8 cellular contexts compared by ENCODE assay signal in the genomic region with DNA sequence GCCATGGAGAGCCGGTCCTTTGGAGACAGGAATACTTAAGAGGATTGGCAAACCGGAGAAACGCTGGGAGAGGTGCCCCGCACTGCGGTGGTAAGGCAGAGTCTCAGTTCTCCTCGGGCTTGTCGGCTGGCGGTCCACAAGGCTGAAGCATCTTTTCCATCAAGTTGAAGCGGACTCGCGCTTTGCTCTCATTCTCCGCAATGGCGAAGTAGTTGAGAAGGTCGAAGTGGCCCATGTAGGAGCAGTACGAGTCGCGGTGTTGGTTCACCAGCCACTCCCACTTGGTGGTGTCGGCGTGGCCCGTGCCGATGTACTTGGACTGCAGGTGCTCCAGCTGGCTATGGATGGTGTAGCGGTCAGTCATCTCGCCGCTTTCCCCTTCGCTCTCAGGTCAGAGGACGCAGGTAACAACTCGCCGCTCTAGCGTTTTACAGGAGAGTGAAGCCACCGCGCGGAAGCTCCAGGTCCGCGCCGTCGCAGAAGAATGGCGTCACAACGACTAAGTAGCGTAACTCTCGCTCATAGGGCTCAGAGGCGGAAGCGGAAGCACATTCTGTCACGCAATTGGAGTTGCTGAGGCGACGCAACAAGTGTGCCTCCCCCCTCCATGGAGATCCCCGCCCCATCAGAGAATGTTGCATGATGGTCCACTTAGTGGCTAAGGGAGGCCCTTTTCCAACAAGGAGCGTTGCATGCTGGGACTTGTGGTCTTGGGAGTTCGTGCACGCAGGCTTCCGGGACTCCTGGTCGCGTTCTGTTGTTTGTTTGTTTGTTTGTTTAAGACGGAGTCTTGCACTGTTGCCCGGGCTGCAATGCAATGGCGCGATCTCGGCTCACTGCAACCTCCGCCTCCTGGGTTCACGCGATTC. TPM values are rescaled to one million over a fixed set of nuclear protein-coding genes. Genes with fewer than 3 reads are reported as not detected.
DNase-seq lines count a peak whose midpoint lies in the region; ATAC-seq, FAIRE-seq and TF ChIP-seq lines count a peak whose summit lies in the region.

Gene SF3B5 (minus strand): TSS at position 440 of the 869 bp plus-strand sequence. CDS start 76 bp downstream, at position 364.

- peak; percentile 100 for DNase-seq in DMS 273 (lab: John Stamatoyannopoulos, UW; ENCODE audit: unreplicated experiment)
- DNase-seq in IMR-90, result peak; percentile 100
- DNase-seq in OCI-M1 (lab: John Stamatoyannopoulos, UW), result peak; percentile 100
- DNase-seq in activated T-cell treated with anti-CD3 and anti-CD28 coated beads for 24 hours (ENCODE audit: low read depth), result peak; percentile 96
- peak; percentile 100 for DNase-seq in endothelial cell of umbilical vein (ENCODE audit: low read depth, low spot score)
- peak; percentile 100 for DNase-seq in midbrain (lab: John Stamatoyannopoulos, UW)
- peak; percentile 94 to 95 for DNase-seq in stimulated activated CD8-positive, alpha-beta memory T cell treated with anti-CD3 and anti-CD28 coated beads, Interleukin-2, amount 100 ng/mL, for 1 hour (ENCODE audit: low read depth in 2 of 2)

- H3K79me2 ChIP-seq in endothelial cell of umbilical vein (ENCODE audit: control insufficient read depth, insufficient read depth, low read length), result peaks cover 18% of the 10 kb centered on the region

- peak; percentile 99 for ATAC-seq in GM21528 (IDR thresholded peaks at IDR 0.05; ENCODE audit: low FRiP score, unreplicated experiment)
- ATAC-seq in IMR-90 (ENCODE audit: low read depth), result peak; percentile 98

- H3K27me3 ChIP-seq in IMR-90 (ENCODE audit: control insufficient read depth, insufficient read depth, low read length) (peaks cover 2% of the 10 kb centered on the region), endothelial cell of umbilical vein (ENCODE audit: control insufficient read depth in 2 of 2, insufficient read depth in 2 of 2, low read length in 2 of 2) (peaks cover 0 to 9% of the 10 kb centered on the region in 2 experiments)

- no peak for TF ChIP-seq CTCF in IMR-90 (conservative IDR thresholded peaks at IDR 0.05; ENCODE audit: low read depth, low read length)
- TF ChIP-seq CTCF in endothelial cell of umbilical vein (IDR thresholded peaks at IDR 0.05; ENCODE audit: extremely low read depth in 1 of 2, insufficient read depth in 1 of 2, low read depth in 1 of 2, low read length in 2 of 2), result no peak

- POLR2A ChIA-PET in IMR-90 (lab: Charles Lee; ENCODE audit: unreplicated experiment), result no interaction called here
- POLR2A ChIA-PET in endothelial cell of umbilical vein (lab: Charles Lee), result interaction anchor here (0.5 to 1.1 kb wide), 2 partner anchors 191 to 402 kb away, joined by 3 read pairs; no protein-coding TSS in a partner anchor

- in situ Hi-C loops in IMR-90 (cut with MboI; ENCODE audit: low sequenced_read_pairs), result no loop called here

- H3K9me3 ChIP-seq in IMR-90 (ENCODE audit: control insufficient read depth, insufficient read depth, low read length) (no peaks in the 10 kb centered on the region), endothelial cell of umbilical vein (replicated peaks; ENCODE audit: control insufficient read depth, insufficient read depth, low read length) (no peaks in the 10 kb centered on the region)

- H2BK15ac ChIP-seq in IMR-90 (ENCODE audit: low read depth, low read length), result peak within 1 kb of the TSS; percentile 19; the same call in 1 of the 3 replicates

- peak within 1 kb of the TSS; percentile 74 for H2BK5ac ChIP-seq in IMR-90 (ENCODE audit: low read depth, low read length, poor library complexity, severe bottlenecking)

- dilution Hi-C loops in IMR-90 (cut with HindIII; ENCODE audit: low sequenced_read_pairs, unreplicated experiment) (no loop called here), endothelial cell of umbilical vein (cut with MboI; ENCODE audit: extremely low pct_ligation_motif_present, low sequenced_read_pairs) (no loop called here)

- H3K4ac ChIP-seq in IMR-90 (ENCODE audit: low read depth, low read length), result peak within 1 kb of the TSS; percentile 92

- peaks cover 5% of the 10 kb centered on the region for H3K4me1 ChIP-seq in IMR-90 (ENCODE audit: control insufficient read depth, insufficient read depth, low read length)
- peaks cover 13% of the 10 kb centered on the region for H3K4me1 ChIP-seq in endothelial cell of umbilical vein (ENCODE audit: control insufficient read depth, extremely low read depth, insufficient read depth, low read length)

- BruUV-seq in IMR-90 (replicated peaks; lab: Mats Ljungman, UMichigan) (TSS peak; percentile 99), endothelial cell of umbilical vein (replicated peaks; lab: Mats Ljungman, UMichigan) (TSS peak; percentile 97)

- FAIRE-seq in endothelial cell of umbilical vein (lab: Jason Lieb, UNC), result peak; percentile 100

- TF ChIP-seq POLR2A in IMR-90 (IDR thresholded peaks at IDR 0.05; ENCODE audit: low read depth, low read length), result peak; percentile 90; the same call in 1 of the 2 replicates
- TF ChIP-seq POLR2A in endothelial cell of umbilical vein (IDR thresholded peaks at IDR 0.05; ENCODE audit: low read depth, low read length), result peak; percentile 92

- H4K5ac ChIP-seq in IMR-90 (ENCODE audit: low read depth, low read length), result peak within 1 kb of the TSS; percentile 99

- H3K9ac ChIP-seq in IMR-90 (ENCODE audit: low read depth, low read length) (peak within 1 kb of the TSS; percentile 86), endothelial cell of umbilical vein (replicated peaks; ENCODE audit: extremely low read depth, insufficient read depth, low read length) (peak within 1 kb of the TSS; percentile 77)

- H2AK9ac ChIP-seq in IMR-90 (replicated peaks; ENCODE audit: low read depth, low read length, poor library complexity), result peak within 1 kb of the TSS; percentile 83

- 0% methylated on average over 12 of the region's 60 CpGs; no CpG with 5 or more reads in 1 of the 2 experiments for WGBS in IMR-90 (ENCODE audit: extremely low coverage in 2 of 2, insufficient read length in 1 of 2), 2 experiments

- H3K4me3 ChIP-seq in IMR-90 (ENCODE audit: insufficient read depth, low read depth, low read length), result peak within 1 kb of the TSS; percentile 74
- H3K4me3 ChIP-seq in endothelial cell of umbilical vein (replicated peaks in 1 of 3; ENCODE audit: insufficient read depth in 1 of 3, low read depth in 1 of 3, low read length in 3 of 3), result peak within 1 kb of the TSS; percentile 44 to 74 (median 67)

- H3K56ac ChIP-seq in IMR-90 (ENCODE audit: extremely low read depth, insufficient read depth, low read length), result peak within 1 kb of the TSS; percentile 41; the same call in 1 of the 2 replicates

- H3K27ac ChIP-seq in IMR-90 (ENCODE audit: insufficient read depth, low read length) (peak within 1 kb of the TSS; percentile 73), endothelial cell of umbilical vein (ENCODE audit: insufficient read depth, low read depth, low read length) (peak within 1 kb of the TSS; percentile 30)

- H3K9me1 ChIP-seq in IMR-90 (ENCODE audit: insufficient read depth, low read length) (peaks cover 8% of the 10 kb centered on the region), endothelial cell of umbilical vein (replicated peaks; ENCODE audit: control insufficient read depth, extremely low read depth, insufficient read depth, low read length) (no peaks in the 10 kb centered on the region)

- H3K4me2 ChIP-seq in IMR-90 (ENCODE audit: low read depth, low read length), result peak within 1 kb of the TSS; percentile 60
- peak within 1 kb of the TSS; percentile 93 for H3K4me2 ChIP-seq in endothelial cell of umbilical vein (ENCODE audit: insufficient read depth, low read length)

- TF ChIP-seq RAD21 in IMR-90 (IDR thresholded peaks at IDR 0.05; ENCODE audit: low read length), result no peak

- CTCF ChIA-PET in IMR-90 (lab: Yijun Ruan, JAX) (no interaction called here), endothelial cell of umbilical vein (lab: Charles Lee) (interaction anchor here (2.4 to 3.0 kb wide), 2 partner anchors 10 to 520 kb away, joined by 8 to 12 read pairs; no protein-coding TSS in a partner anchor)

- H3K14ac ChIP-seq in IMR-90 (replicated peaks; ENCODE audit: low read depth, low read length), result peak within 1 kb of the TSS; percentile 88

- no peak within 1 kb of the TSS for H3K18ac ChIP-seq in IMR-90 (ENCODE audit: low read depth, low read length)

- H3K36me3 ChIP-seq in IMR-90 (ENCODE audit: control insufficient read depth, insufficient read depth, low read length) (no peaks in the 10 kb centered on the region), endothelial cell of umbilical vein (ENCODE audit: control insufficient read depth in 2 of 2, extremely low read depth in 1 of 2, insufficient read depth in 2 of 2, low read length in 2 of 2) (no peaks in the 10 kb centered on the region)

- H3K23ac ChIP-seq in IMR-90 (ENCODE audit: low read depth, low read length), result peak within 1 kb of the TSS; percentile 90

- H3K79me1 ChIP-seq in IMR-90 (ENCODE audit: low read depth in 1 of 2, low read length in 2 of 2), result peaks cover 12 to 21% of the 10 kb centered on the region in 2 experiments

- intact Hi-C loops in IMR-90 (cut with micrococcal nuclease), result no loop called here
- intact Hi-C loops in endothelial cell of umbilical vein (cut with micrococcal nuclease), result loop anchor here (1.0 to 2.0 kb wide), 2 partner anchors 121 to 521 kb away; no protein-coding TSS in a partner anchor

- H2AFZ ChIP-seq in IMR-90 (replicated peaks; ENCODE audit: low read length, poor library complexity), result peak within 1 kb of the TSS; percentile 99
- H2AFZ ChIP-seq in endothelial cell of umbilical vein (ENCODE audit: low read depth, low read length), result peak within 1 kb of the TSS; percentile 89

- no peak within 1 kb of the TSS; the same call in 1 of the 2 replicates for H2BK20ac ChIP-seq in IMR-90 (ENCODE audit: low read depth, low read length)

- H2AK5ac ChIP-seq in IMR-90 (ENCODE audit: low read depth, low read length), result peak within 1 kb of the TSS; percentile 14

- H4K91ac ChIP-seq in IMR-90 (ENCODE audit: insufficient read depth, low read depth, low read length), result peak within 1 kb of the TSS; percentile 79

- no peaks in the 10 kb centered on the region; the same call in 1 of the 2 replicates for H4K20me1 ChIP-seq in IMR-90 (ENCODE audit: insufficient read depth, low read length)
- no peaks in the 10 kb centered on the region for H4K20me1 ChIP-seq in endothelial cell of umbilical vein (replicated peaks; ENCODE audit: control insufficient read depth, extremely low read depth, insufficient read depth, low read length)

- peak within 1 kb of the TSS; percentile 62 to 98 for H4K8ac ChIP-seq in IMR-90 (ENCODE audit: low read depth in 2 of 2, low read length in 2 of 2)

- peak within 1 kb of the TSS; percentile 68; the same call in 1 of the 2 replicates for H2BK120ac ChIP-seq in IMR-90 (ENCODE audit: low read depth, low read length)

RNA-seq across cellular contexts. Expression of gene SF3B5, which starts in this region (rescaled TPM):
- total RNA-seq in IMR-90 (2012; rRNA removed), result 227 and 242 TPM in 2 replicates
- 290 and 333 TPM in 2 replicates for polyA plus RNA-seq in IMR-90 (2012; rRNA removed)
- polyA plus RNA-seq in IMR-90 (2012; cell fraction: cytosol; rRNA removed), result 375 and 435 TPM in 2 replicates
- polyA plus RNA-seq in IMR-90 (2012; cell fraction: nucleus; rRNA removed; ENCODE audit: low replicate concordance), result 143 and 157 TPM in 2 replicates
- total RNA-seq in endothelial cell of umbilical vein, result 170 and 185 TPM in 2 replicates
- polyA plus RNA-seq in endothelial cell of umbilical vein, result 540 and 652 TPM in 2 replicates
- polyA plus RNA-seq in endothelial cell of umbilical vein (2011; cell fraction: cytosol; rRNA removed), result 440 and 441 TPM in 2 replicates
- polyA plus RNA-seq in endothelial cell of umbilical vein (2011; cell fraction: nucleus; rRNA removed), result 126 and 145 TPM in 2 replicates
- polyA plus RNA-seq in endothelial cell of umbilical vein (2012), result 177 and 207 TPM in 2 replicates
- polyA minus RNA-seq in endothelial cell of umbilical vein, result 193 and 235 TPM in 2 replicates
- polyA minus RNA-seq in endothelial cell of umbilical vein (2011; cell fraction: cytosol; rRNA and poly(A)+ RNA removed), result 68.6 TPM
- polyA minus RNA-seq in endothelial cell of umbilical vein (2011; cell fraction: nucleus; rRNA and poly(A)+ RNA removed), result 28.5 and 47.3 TPM in 2 replicates

Comparison
In these comparisons a context has a peak if more than half of its experiments do, and no peak if none do; other contexts are left out.
1. Peak in every context shown above with its lines: DNase-seq, ATAC-seq, H3K4me3 ChIP-seq and H3K27ac ChIP-seq.